17 cellular contexts compared by ENCODE assay signal in genomic region chr21:15688809-15689208, GRCh38. TPM values are rescaled to one million over a fixed set of nuclear protein-coding genes. Genes with fewer than 3 reads are reported as not detected.
DNase-seq lines count a peak whose midpoint lies in the region; ATAC-seq and TF ChIP-seq lines count a peak whose summit lies in the region.
"Had no signal": no experiment of that assay in that cellular context is flagged by ENCODE, and none has a peak within 500 bp of the region (broad histone marks: within the 10 kb centered on the region; RNA-seq: fewer than 3 reads in every experiment).

No MANE protein-coding gene starts in this region.

- H3K36me3 Mint-ChIP-seq in CD8-positive, alpha-beta T cell: no peaks in the 10 kb centered on the region
- H3K36me3 Mint-ChIP-seq: activated naive CD4-positive, alpha-beta T cell treated with anti-CD3 and anti-CD28 coated beads, Interleukin-2, amount 50 U/mL, for 72 hours had no signal

- no peak overlapping the region for H3K4me3 Mint-ChIP-seq in CD8-positive, alpha-beta T cell

- no peaks in the 10 kb centered on the region for H3K27me3 ChIP-seq in CD8-positive, alpha-beta T cell (ENCODE audit: insufficient read depth, low read length)
- no peaks in the 10 kb centered on the region for H3K27me3 ChIP-seq in ascending aorta
- H3K27me3 ChIP-seq: stomach had no signal

- in situ Hi-C loops in KBM-7 (cut with MboI; ENCODE audit: low pct_unique_long_range_greater_than_20kb, low sequenced_read_pairs): no loop called here

- H3K9me3 ChIP-seq in CD8-positive, alpha-beta T cell (ENCODE audit: low read length): no peaks in the 10 kb centered on the region
- H3K9me3 ChIP-seq in ascending aorta: no peaks in the 10 kb centered on the region
- H3K9me3 ChIP-seq: stomach had no signal

- DNase-seq in CD8-positive, alpha-beta T cell: no peak
- DNase-seq in KBM-7 (peak; percentile 26), SIG-M5 (lab: John Stamatoyannopoulos, UW) (peak; percentile 52), medulla oblongata (ENCODE audit: extremely low spot score) (peak; percentile 8), ascending aorta (ENCODE audit: low spot score in 2 of 2) (no peak)
- DNase-seq in activated T-cell treated with anti-CD3 and anti-CD28 coated beads, Interleukin-2, amount 50 U/mL, for 1 hour: no peak
- DNase-seq: activated CD4-positive, alpha-beta T cell treated with anti-CD3 and anti-CD28 coated beads for 1 hour; central memory CD4-positive, alpha-beta T cell; mesendoderm; NCI-H1417; NCI-H345; occipital lobe; stomach had no signal

- POLR2A ChIA-PET in CD8-positive, alpha-beta T cell (lab: Charles Lee): no interaction called here

- H3K27ac ChIP-seq in CD8-positive, alpha-beta T cell (ENCODE audit: low read depth, low read length): no peak overlapping the region
- H3K27ac ChIP-seq in ascending aorta: no peak overlapping the region
- H3K27ac ChIP-seq: skin epidermis, stomach had no signal

- H3K4me1 ChIP-seq in CD8-positive, alpha-beta T cell (ENCODE audit: insufficient read depth, low read length): no peaks in the 10 kb centered on the region
- H3K4me1 ChIP-seq in ascending aorta: no peaks in the 10 kb centered on the region
- H3K4me1 ChIP-seq: stomach had no signal

- no peaks in the 10 kb centered on the region for H3K9me3 Mint-ChIP-seq in CD8-positive, alpha-beta T cell
- H3K9me3 Mint-ChIP-seq: activated naive CD4-positive, alpha-beta T cell treated with anti-CD3 and anti-CD28 coated beads, Interleukin-2, amount 50 U/mL, for 72 hours had no signal

- intact Hi-C loops in CD8-positive, alpha-beta T cell (cut with DNase I, micrococcal nuclease): loop anchor here in 1 of 2 experiments (5.0 kb wide), 1 partner anchor 133 kb away; no protein-coding TSS in a partner anchor
- intact Hi-C loops in ascending aorta (cut with DNase I): no loop called here

- no peak overlapping the region for H3K4me3 ChIP-seq in CD8-positive, alpha-beta T cell (ENCODE audit: low read depth, low read length)
- H3K4me3 ChIP-seq in ascending aorta: no peak overlapping the region
- H3K4me3 ChIP-seq: skin epidermis, stomach had no signal

- H3K27me3 Mint-ChIP-seq in CD8-positive, alpha-beta T cell (ENCODE audit: low read depth): no peaks in the 10 kb centered on the region

- ATAC-seq in CD8-positive, alpha-beta T cell: peak; percentile 23
- ATAC-seq in HG03196 (IDR thresholded peaks at IDR 0.05; ENCODE audit: unreplicated experiment): no peak
- no peak for ATAC-seq in HG02571 (IDR thresholded peaks at IDR 0.05; ENCODE audit: unreplicated experiment)
- ATAC-seq: activated naive CD4-positive, alpha-beta T cell treated with anti-CD3 and anti-CD28 coated beads, Interleukin-2, amount 50 U/mL, for 72 hours had no signal

- H3K27ac Mint-ChIP-seq in CD8-positive, alpha-beta T cell: no peak overlapping the region

- peaks cover 10% of the 10 kb centered on the region for H3K4me1 Mint-ChIP-seq in CD8-positive, alpha-beta T cell (ENCODE audit: low read depth)

- no peak for TF ChIP-seq CTCF in CD8-positive, alpha-beta T cell (IDR thresholded peaks at IDR 0.05)
- TF ChIP-seq CTCF in ascending aorta (IDR thresholded peaks at IDR 0.05): no peak

- CTCF ChIA-PET in CD8-positive, alpha-beta T cell (lab: Charles Lee): interaction anchor here (1.2 kb wide), 1 partner anchor 9 kb away, joined by 5 read pairs; no protein-coding TSS in a partner anchor

- no peaks in the 10 kb centered on the region for H3K36me3 ChIP-seq in CD8-positive, alpha-beta T cell (ENCODE audit: insufficient read depth, low read length)
- no peaks in the 10 kb centered on the region for H3K36me3 ChIP-seq in ascending aorta
- H3K36me3 ChIP-seq: stomach had no signal

RNA-seq across cellular contexts. Expression of gene USP25, which starts 41.0 kb away (rescaled TPM):
- 10 to 100 TPM; 49.8 to 54.7 TPM for total RNA-seq in CD8-positive, alpha-beta T cell
- 29.2 TPM for total RNA-seq in ascending aorta

Comparison
In these comparisons a context has a peak if more than half of its experiments do, and no peak if none do; other contexts are left out.
1. DNase-seq: peak in KBM-7 (single experiment), SIG-M5 (single experiment) and medulla oblongata (single experiment); none in CD8-positive, alpha-beta T cell (0 of 7), activated T-cell treated with anti-CD3 and anti-CD28 coated beads, Interleukin-2, amount 50 U/mL, for 1 hour (single experiment) and ascending aorta (0 of 2).